ENCODE assay signal across 9 cellular contexts in the genomic region with DNA sequence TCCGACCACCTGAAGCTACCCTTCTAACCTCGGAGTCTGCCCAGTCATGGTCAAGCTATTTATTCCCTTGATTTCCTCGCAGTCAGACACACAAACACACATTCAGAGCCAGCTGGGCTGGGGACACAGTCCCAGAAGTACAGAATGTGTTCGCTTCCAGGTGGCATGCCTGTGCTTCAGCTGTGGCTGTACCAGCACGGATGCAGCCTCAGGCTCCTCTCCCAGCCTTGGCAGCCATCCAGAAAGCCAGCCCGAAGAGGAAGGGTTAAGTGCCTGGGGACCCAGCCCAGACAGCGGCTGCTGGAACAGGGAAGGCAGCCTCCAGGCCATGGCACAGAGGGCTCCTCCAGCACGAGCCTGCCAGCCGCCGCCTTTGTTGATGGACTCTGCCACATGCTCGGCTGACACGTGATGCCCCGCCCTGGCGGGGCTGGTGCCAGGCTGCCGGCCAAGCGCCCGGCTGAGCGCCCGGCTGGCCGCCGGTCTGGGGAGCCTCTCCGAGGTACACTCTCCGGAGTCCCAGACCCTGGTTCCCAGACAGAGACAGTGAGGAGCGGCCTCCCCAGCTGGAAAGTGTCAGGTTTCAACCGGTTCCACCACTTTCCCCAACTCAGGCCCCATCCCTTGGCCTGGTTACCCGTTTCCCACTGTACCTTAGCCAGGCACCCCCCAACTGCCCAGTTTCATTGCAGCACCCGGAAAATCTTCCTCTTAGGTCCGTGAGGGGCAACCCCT. TPM values are rescaled to one million over a fixed set of nuclear protein-coding genes. Genes with fewer than 3 reads are reported as not detected.
A peak's percentile ranks its signal among the peaks of the same experiment; 100 is the strongest.
DNase-seq lines count a peak whose midpoint lies in the region; ATAC-seq and TF ChIP-seq lines count a peak whose summit lies in the region.
"Had no signal": no experiment of that assay in that cellular context is flagged by ENCODE, and none has a peak within 500 bp of the region (broad histone marks: within the 10 kb centered on the region; RNA-seq: fewer than 3 reads in every experiment).

No MANE protein-coding gene starts in this region.

- H3K9me3 ChIP-seq in fibroblast of lung (ENCODE audit: control insufficient read depth, insufficient read depth, low read depth, low read length), result no peaks in the 10 kb centered on the region
- no peaks in the 10 kb centered on the region for H3K9me3 ChIP-seq in mucosa of stomach (ENCODE audit: control insufficient read depth, low read length)
- no peaks in the 10 kb centered on the region for H3K9me3 ChIP-seq in CD8-positive, alpha-beta T cell (ENCODE audit: low read length)

- H3K27ac ChIP-seq in RWPE1 (peak overlapping the region; percentile 94), fibroblast of lung (ENCODE audit: insufficient read depth, low read length) (peak overlapping the region; percentile 63)
- no peak overlapping the region for H3K27ac ChIP-seq in CD8-positive, alpha-beta T cell (ENCODE audit: low read depth, low read length)

- H3K27me3 Mint-ChIP-seq in CD8-positive, alpha-beta T cell (ENCODE audit: low read depth), result no peaks in the 10 kb centered on the region
- H3K27me3 Mint-ChIP-seq: CD4-positive, CD25-positive, alpha-beta regulatory T cell had no signal

- no peak overlapping the region for H2AFZ ChIP-seq in fibroblast of lung (ENCODE audit: low read length)

- H3K4me3 ChIP-seq in fibroblast of lung (replicated peaks in 1 of 4; ENCODE audit: control extremely low read depth in 1 of 4, insufficient read depth in 1 of 4, low read depth in 3 of 4, low read length in 4 of 4) (peak overlapping the region in 1 of 4 experiments; percentile 36), mucosa of stomach (ENCODE audit: low read length) (no peak overlapping the region)
- H3K4me3 ChIP-seq in CD8-positive, alpha-beta T cell (ENCODE audit: low read depth, low read length), result no peak overlapping the region

- peak overlapping the region; percentile 43 for H3K9ac ChIP-seq in fibroblast of lung (ENCODE audit: insufficient read depth, low read length)
- peak overlapping the region; percentile 52 for H3K9ac ChIP-seq in mucosa of stomach (ENCODE audit: low read length)

- H3K4me1 ChIP-seq in fibroblast of lung (ENCODE audit: control insufficient read depth, extremely low read depth, insufficient read depth, low read length), result peaks cover 55% of the 10 kb centered on the region
- H3K4me1 ChIP-seq in mucosa of stomach (ENCODE audit: control insufficient read depth, insufficient read depth, low read length), result peaks cover 99% of the 10 kb centered on the region
- peaks cover 50% of the 10 kb centered on the region for H3K4me1 ChIP-seq in CD8-positive, alpha-beta T cell (ENCODE audit: insufficient read depth, low read length)

- TF ChIP-seq CTCF in RWPE1 (conservative IDR thresholded peaks at IDR 0.05; ENCODE audit: low read depth), result no peak
- no peak for TF ChIP-seq CTCF in fibroblast of lung (conservative IDR thresholded peaks at IDR 0.05 in 1 of 2, IDR thresholded peaks at IDR 0.05 in 1 of 2; ENCODE audit: low read depth in 1 of 2, low read length in 2 of 2)
- no peak for TF ChIP-seq CTCF in CD8-positive, alpha-beta T cell (IDR thresholded peaks at IDR 0.05)
- no peak for TF ChIP-seq CTCF in GM20000 (IDR thresholded peaks at IDR 0.05; ENCODE audit: extremely low read depth, missing control alignments)

- H3K4me1 Mint-ChIP-seq in CD8-positive, alpha-beta T cell (ENCODE audit: low read depth), result peaks cover 60% of the 10 kb centered on the region

- H3K36me3 Mint-ChIP-seq in CD8-positive, alpha-beta T cell, result no peaks in the 10 kb centered on the region
- H3K36me3 Mint-ChIP-seq: CD4-positive, CD25-positive, alpha-beta regulatory T cell had no signal

- CTCF ChIA-PET in RWPE1 (lab: Yijun Ruan, JAX), result interaction anchor here (0.6 to 2.6 kb wide), 9 partner anchors 12 to 233 kb away, joined by 3 to 20 read pairs (median 3); partner anchors contain the start of gene SRP14
- CTCF ChIA-PET in CD8-positive, alpha-beta T cell (lab: Charles Lee), result interaction anchor here (0.6 to 13.8 kb wide), 12 partner anchors 8 to 1367 kb away, joined by 3 to 192 read pairs (median 4); partner anchors contain the start of gene SRP14

- no peak overlapping the region for H3K4me3 Mint-ChIP-seq in CD8-positive, alpha-beta T cell

- no peak for ATAC-seq in CD8-positive, alpha-beta T cell
- ATAC-seq in HG03039 (IDR thresholded peaks at IDR 0.05; ENCODE audit: unreplicated experiment), result no peak

- H4K20me1 ChIP-seq in fibroblast of lung (ENCODE audit: control insufficient read depth, extremely low read depth, insufficient read depth, low read length), result no peaks in the 10 kb centered on the region

- POLR2A ChIA-PET in RWPE1 (lab: Yijun Ruan, JAX; ENCODE audit: low non-redundant PET), result no interaction called here
- POLR2A ChIA-PET in CD8-positive, alpha-beta T cell (lab: Charles Lee), result interaction anchor here (0.6 to 1.6 kb wide), 3 partner anchors 10 to 55 kb away, joined by 3 to 5 read pairs (median 4); no protein-coding TSS in a partner anchor

- no peak overlapping the region for H3K27ac Mint-ChIP-seq in CD8-positive, alpha-beta T cell

- intact Hi-C loops in CD8-positive, alpha-beta T cell (cut with DNase I, micrococcal nuclease), result loop anchor here in 1 of 2 experiments (10.0 kb wide), 1 partner anchor 168 kb away; the partner anchor contains the start of gene EIF2AK4

- no peaks in the 10 kb centered on the region for H3K9me3 Mint-ChIP-seq in CD8-positive, alpha-beta T cell
- H3K9me3 Mint-ChIP-seq: CD4-positive, CD25-positive, alpha-beta regulatory T cell had no signal

- DNase-seq in SIG-M5 treated with dmso at 0.1 percent for 504 hours (lab: John Stamatoyannopoulos, UW; ENCODE audit: unreplicated experiment) (peak; percentile 18), SIG-M5 (lab: John Stamatoyannopoulos, UW) (no peak), RWPE1 (ENCODE audit: low spot score) (peak; percentile 98), fibroblast of lung (ENCODE audit: low read depth in 2 of 2) (peak; percentile 78 to 81), GM20000 (ENCODE audit: low spot score) (no peak)
- DNase-seq in CD8-positive, alpha-beta T cell, result no peak
- DNase-seq: CD4-positive, CD25-positive, alpha-beta regulatory T cell had no signal

- H3K27me3 ChIP-seq in fibroblast of lung (ENCODE audit: control insufficient read depth, insufficient read depth, low read length) (no peaks in the 10 kb centered on the region), mucosa of stomach (ENCODE audit: control insufficient read depth, insufficient read depth, low read length) (no peaks in the 10 kb centered on the region)
- H3K27me3 ChIP-seq in CD8-positive, alpha-beta T cell (ENCODE audit: insufficient read depth, low read length), result no peaks in the 10 kb centered on the region

- no peaks in the 10 kb centered on the region for H3K79me2 ChIP-seq in fibroblast of lung (ENCODE audit: control insufficient read depth, insufficient read depth, low read length)

- H3K4me2 ChIP-seq in fibroblast of lung (ENCODE audit: extremely low read depth, insufficient read depth, low read length), result peak overlapping the region; percentile 3

- H3K36me3 ChIP-seq in fibroblast of lung (ENCODE audit: control insufficient read depth, insufficient read depth, low read length), result no peaks in the 10 kb centered on the region
- peaks cover 4% of the 10 kb centered on the region for H3K36me3 ChIP-seq in mucosa of stomach (ENCODE audit: control insufficient read depth, insufficient read depth, low read length)
- H3K36me3 ChIP-seq in CD8-positive, alpha-beta T cell (ENCODE audit: insufficient read depth, low read length), result no peaks in the 10 kb centered on the region

RNA-seq across cellular contexts. Expression of gene BMF, which starts 5.4 kb away (rescaled TPM):
- total RNA-seq in fibroblast of lung, result 8.6 and 9.5 TPM in 2 replicates
- 2.2 TPM in 2 replicates for polyA plus RNA-seq in fibroblast of lung
- 1.4 and 2.1 TPM in 2 replicates for polyA plus RNA-seq in fibroblast of lung (2012)
- 6.4 and 13.5 TPM in 2 replicates for polyA minus RNA-seq in fibroblast of lung (ENCODE audit: low replicate concordance)
- total RNA-seq in CD8-positive, alpha-beta T cell, result 10 to 100 TPM in 1 of 2 experiments, 1 to 10 TPM in 1; 9.6 to 11.2 TPM

RNA-seq across cellular contexts. Expression of gene BUB1B, which starts 57.6 kb away (rescaled TPM):
- 2.1 and 5.4 TPM in 2 replicates for total RNA-seq in fibroblast of lung
- 6.9 and 23.9 TPM in 2 replicates for polyA plus RNA-seq in fibroblast of lung
- polyA plus RNA-seq in fibroblast of lung (2012), result 6.2 and 20.5 TPM in 2 replicates
- 6.6 and 7.3 TPM in 2 replicates for polyA minus RNA-seq in fibroblast of lung (ENCODE audit: low replicate concordance)
- total RNA-seq in CD8-positive, alpha-beta T cell, result 1 to 10 TPM in 1 of 2 experiments, under 1 TPM in 1; 0.47 to 1.2 TPM

Comparison
In these comparisons a context has a peak if more than half of its experiments do, and no peak if none do; other contexts are left out.
1. DNase-seq: peak in SIG-M5 treated with dmso at 0.1 percent for 504 hours (single experiment), RWPE1 (single experiment) and fibroblast of lung (2 of 2); none in SIG-M5 (single experiment), CD8-positive, alpha-beta T cell (0 of 7) and GM20000 (single experiment).